In the genomic region with DNA sequence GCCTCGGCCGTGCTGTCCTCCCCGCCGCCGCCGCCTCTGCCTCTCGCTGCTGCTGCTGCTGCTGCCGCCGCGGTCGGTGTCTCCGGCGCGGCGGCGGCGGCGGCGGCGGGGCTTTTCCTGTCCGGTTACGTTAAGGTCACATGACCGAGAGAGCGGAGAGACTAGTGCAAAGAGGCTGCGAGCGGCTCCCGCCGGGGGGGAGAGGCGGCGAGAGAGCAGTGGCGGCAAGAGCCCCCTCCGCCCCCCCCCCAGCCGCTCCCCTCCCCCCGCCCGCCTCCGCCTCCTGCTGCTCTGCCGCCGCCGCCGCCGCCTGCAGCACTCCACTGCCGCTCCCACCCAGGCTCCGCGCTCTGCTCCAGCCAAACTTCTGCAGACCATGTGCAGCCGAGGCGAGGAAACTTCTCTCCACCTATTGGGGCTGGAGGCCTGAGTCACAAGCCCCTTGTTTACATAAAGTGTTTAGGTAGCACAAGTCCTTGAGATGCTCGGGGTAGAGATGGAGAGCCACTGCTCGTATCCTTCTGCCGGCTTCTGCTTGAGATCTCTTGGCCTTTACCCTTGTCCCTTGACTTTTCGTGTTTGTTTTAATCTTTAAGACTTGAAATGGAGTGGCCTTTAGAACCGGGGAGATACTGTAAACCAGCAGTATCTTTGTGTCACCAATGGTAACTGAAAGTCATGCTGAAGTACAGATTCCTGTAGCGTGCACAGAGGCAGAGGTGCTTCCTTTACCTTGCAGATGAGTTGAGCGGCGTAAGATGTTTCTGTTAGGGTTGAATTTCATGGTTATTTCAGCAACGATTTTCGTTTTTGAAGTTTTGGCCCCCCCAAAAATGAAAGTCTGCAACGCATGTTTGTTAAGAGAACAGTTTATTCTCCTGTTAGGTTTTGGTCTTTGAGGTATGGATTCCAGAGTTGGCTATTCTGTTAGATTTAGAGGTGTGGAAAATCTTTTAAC, we compare ENCODE assay signal across 8 cellular contexts. TPM values are rescaled to one million over a fixed set of nuclear protein-coding genes. Genes with fewer than 3 reads are reported as not detected.
DNase-seq lines count a peak whose midpoint lies in the region; ATAC-seq, FAIRE-seq and TF ChIP-seq lines count a peak whose summit lies in the region.

TSS of gene ZBTB2 (minus strand) at position 89 of the 958 bp plus-strand sequence. CDS start 17,922 bp downstream, outside the sequence.

- peaks cover 57% of the 10 kb centered on the region for H3K4me1 ChIP-seq in DND-41 (ENCODE audit: insufficient read depth, low read length)
- H3K4me1 ChIP-seq in astrocyte (ENCODE audit: insufficient read depth, low read length): peaks cover 45% of the 10 kb centered on the region

- no peak for TF ChIP-seq POLR2A in H54 (IDR thresholded peaks at IDR 0.05; ENCODE audit: low read depth, low read length)

- H3K9ac ChIP-seq in DND-41 (ENCODE audit: low read depth, low read length): peak within 1 kb of the TSS; percentile 100
- peak within 1 kb of the TSS; percentile 96 for H3K9ac ChIP-seq in astrocyte (ENCODE audit: low read length)

- peak within 1 kb of the TSS; percentile 71 for H2AFZ ChIP-seq in DND-41 (ENCODE audit: low read depth, low read length)
- no peak within 1 kb of the TSS for H2AFZ ChIP-seq in astrocyte (ENCODE audit: low read depth, low read length)

- H3K27me3 Mint-ChIP-seq in astrocyte (ENCODE audit: low read depth, unreplicated experiment): no peaks in the 10 kb centered on the region

- no peak for TF ChIP-seq CTCF in DND-41 (IDR thresholded peaks at IDR 0.05; ENCODE audit: borderline replicate concordance, extremely low read depth, low read length, poor library complexity, severe bottlenecking)
- TF ChIP-seq CTCF in astrocyte (IDR thresholded peaks at IDR 0.05; ENCODE audit: insufficient read depth, low read depth, low read length): no peak

- peak; percentile 6 for FAIRE-seq in H54 (lab: Jason Lieb, UNC)
- no peak for FAIRE-seq in astrocyte (lab: Jason Lieb, UNC)

- H3K36me3 Mint-ChIP-seq in astrocyte (ENCODE audit: low read depth, unreplicated experiment): peaks cover 6% of the 10 kb centered on the region

- H3K36me3 ChIP-seq in DND-41 (ENCODE audit: insufficient read depth, low read length) (peaks cover 30% of the 10 kb centered on the region), astrocyte (ENCODE audit: insufficient read depth, low read length) (peaks cover 3% of the 10 kb centered on the region)

- H3K4me3 ChIP-seq in DND-41 (ENCODE audit: low read depth in 1 of 2, low read length in 2 of 2) (peak within 1 kb of the TSS; percentile 68 to 78), astrocyte (ENCODE audit: insufficient read depth, low read depth, low read length) (peak within 1 kb of the TSS; percentile 80)

- H3K27ac Mint-ChIP-seq in astrocyte (ENCODE audit: unreplicated experiment): peak within 1 kb of the TSS; percentile 75

- H3K4me2 ChIP-seq in DND-41 (ENCODE audit: insufficient read depth, low read length): peak within 1 kb of the TSS; percentile 82
- H3K4me2 ChIP-seq in astrocyte (ENCODE audit: low read length): peak within 1 kb of the TSS; percentile 89

- peaks cover 56% of the 10 kb centered on the region for H4K20me1 ChIP-seq in DND-41 (ENCODE audit: insufficient read depth, low read length)
- peaks cover 50% of the 10 kb centered on the region for H4K20me1 ChIP-seq in astrocyte (ENCODE audit: insufficient read depth, low read length)

- peaks cover 31% of the 10 kb centered on the region for H3K4me1 Mint-ChIP-seq in astrocyte (ENCODE audit: low read depth, unreplicated experiment)

- H3K27me3 ChIP-seq in DND-41 (ENCODE audit: insufficient read depth, low read length, poor library complexity) (no peaks in the 10 kb centered on the region), astrocyte (ENCODE audit: insufficient read depth, low read length) (no peaks in the 10 kb centered on the region)

- H3K9me3 Mint-ChIP-seq in astrocyte (ENCODE audit: unreplicated experiment): no peaks in the 10 kb centered on the region

- peaks cover 88% of the 10 kb centered on the region for H3K79me2 ChIP-seq in DND-41 (ENCODE audit: insufficient read depth, low read length)
- peaks cover 82% of the 10 kb centered on the region for H3K79me2 ChIP-seq in astrocyte (ENCODE audit: insufficient read depth, low read length)

- H3K4me3 Mint-ChIP-seq in astrocyte (ENCODE audit: unreplicated experiment): peak within 1 kb of the TSS; percentile 93

- H3K9me3 ChIP-seq in DND-41 (ENCODE audit: insufficient read depth, low read length, severe bottlenecking) (no peaks in the 10 kb centered on the region), astrocyte (ENCODE audit: insufficient read depth, low read depth, low read length) (no peaks in the 10 kb centered on the region)

- ATAC-seq in DND-41 (ENCODE audit: insufficient read depth, low read depth) (peak; percentile 33), GM19328 (IDR thresholded peaks at IDR 0.05; ENCODE audit: unreplicated experiment) (no peak)

- H3K27ac ChIP-seq in DND-41 (ENCODE audit: low read length) (peak within 1 kb of the TSS; percentile 89), astrocyte (ENCODE audit: low read depth, low read length) (peak within 1 kb of the TSS; percentile 93)

- DNase-seq in DND-41 (peak; percentile 78), H54 (ENCODE audit: insufficient read length, low spot score) (peak; percentile 75), NCI-H1048 (lab: John Stamatoyannopoulos, UW) (peak; percentile 22), T1000 (lab: John Stamatoyannopoulos, UW) (peak; percentile 14), astrocyte (ENCODE audit: low read depth) (peak; percentile 79), hypothalamus (lab: John Stamatoyannopoulos, UW) (peak in 49 of 51 donors; percentile 19 to 82 (median 56)), retina (peak; percentile 74)

RNA-seq across cellular contexts. Expression of gene ZBTB2, which starts in this region (rescaled TPM):
- total RNA-seq in astrocyte: 19.3 and 20.8 TPM in 2 replicates

Comparison
In these comparisons a context has a peak if more than half of its experiments do, and no peak if none do; other contexts are left out.
1. DNase-seq: peak in every context shown above with its lines; median percentile 79 in astrocyte; 78 in DND-41; 75 in H54; 74 in retina; 56 in hypothalamus; 22 in NCI-H1048; 14 in T1000.